In the genomic region with DNA sequence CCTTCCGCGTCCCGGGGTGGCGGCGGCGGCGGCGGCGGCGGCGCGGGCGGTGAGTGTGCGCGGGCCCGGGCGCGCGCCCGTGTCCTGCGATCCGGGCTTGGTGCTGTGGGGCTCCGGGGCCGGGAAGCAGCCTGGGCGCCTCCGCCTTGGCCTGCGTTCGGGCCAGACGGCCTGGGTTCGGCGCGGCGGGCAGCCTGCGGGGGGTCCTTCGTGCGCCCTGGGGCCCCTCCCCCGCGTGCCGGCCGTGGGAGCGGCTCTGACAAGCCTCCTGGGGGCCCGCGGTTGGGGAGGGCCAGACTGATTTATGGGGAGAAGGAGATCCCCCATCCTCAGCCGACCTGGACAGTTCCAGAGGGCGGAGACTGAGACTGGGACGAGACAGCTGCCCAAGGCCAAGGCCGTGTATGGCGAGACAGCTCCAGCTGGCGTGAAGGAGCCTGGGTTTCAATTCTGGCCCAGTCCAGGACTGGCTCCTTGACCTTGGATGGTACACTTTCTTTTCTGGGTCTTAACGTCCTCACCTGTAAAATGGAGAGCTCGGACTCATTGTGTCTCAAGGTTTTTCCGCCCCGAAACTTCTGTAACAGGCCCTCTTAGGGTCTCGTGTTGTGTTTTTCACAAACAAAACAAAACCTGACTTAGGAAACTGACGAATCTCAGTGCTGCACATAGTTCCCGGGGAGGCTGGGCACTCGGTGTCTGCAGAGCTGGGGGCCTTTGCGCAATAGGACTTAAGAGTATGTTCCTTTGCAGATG, we compare ENCODE assay signal across 9 cellular contexts. TPM values are rescaled to one million over a fixed set of nuclear protein-coding genes. Genes with fewer than 3 reads are reported as not detected.
A peak's percentile ranks its signal among the peaks of the same experiment; 100 is the strongest.
DNase-seq lines count a peak whose midpoint lies in the region; ATAC-seq, FAIRE-seq and TF ChIP-seq lines count a peak whose summit lies in the region.
"Had no signal": no experiment of that assay in that cellular context is flagged by ENCODE, and none has a peak within 500 bp of the region (broad histone marks: within the 10 kb centered on the region; RNA-seq: fewer than 3 reads in every experiment).

No MANE protein-coding gene starts in this region.

- peak; percentile 66 for FAIRE-seq in K562 (lab: Jason Lieb, UNC)

- no peak for TF ChIP-seq POLR2A in K562 (conservative IDR thresholded peaks at IDR 0.05)
- no peak for TF ChIP-seq POLR2A in gastrocnemius medialis (IDR thresholded peaks at IDR 0.05)

- no peak for TF ChIP-seq EP300 in K562 (IDR thresholded peaks at IDR 0.05; ENCODE audit: low read length)

- H3K27me3 ChIP-seq in K562 (ENCODE audit: control insufficient read depth in 2 of 2, insufficient read depth in 2 of 2, low read length in 2 of 2) (no peaks in the 10 kb centered on the region), iPS-18a (ENCODE audit: control insufficient read depth, insufficient read depth, low read length) (peaks cover 8% of the 10 kb centered on the region), gastrocnemius medialis (no peaks in the 10 kb centered on the region)

- peak overlapping the region; percentile 95 for H3K4me2 ChIP-seq in K562 (ENCODE audit: insufficient read depth, low read length)

- CTCF ChIA-PET in K562 (lab: Yijun Ruan, JAX; ENCODE audit: low intra/inter-chr PET ratio), result no interaction called here

- DNase-seq in EH (ENCODE audit: low read depth) (peak; percentile 76), HUDEP-2 (lab: John Stamatoyannopoulos, UW; ENCODE audit: unreplicated experiment in 76 of 76) (peak in 43 of 76 experiments; percentile 15 to 69 (median 30)), SK-N-DZ (ENCODE audit: low spot score) (peak; percentile 62), K562 (ENCODE audit: extremely low read depth in 1 of 4, low spot score in 3 of 4) (peak; percentile 73 to 83 (median 80)), gastrocnemius medialis (peak; percentile 45 to 75), middle frontal gyrus (ENCODE audit: extremely low spot score, low spot score) (no peak)

- peaks cover 47% of the 10 kb centered on the region for H3K79me2 ChIP-seq in K562 (ENCODE audit: control insufficient read depth, insufficient read depth, low read length)

- no peak for TF ChIP-seq CTCF in K562 (IDR thresholded peaks at IDR 0.05 in 2 of 3, conservative IDR thresholded peaks at IDR 0.05 in 1 of 3; ENCODE audit: insufficient read depth in 2 of 3, low read depth in 1 of 3, low read length in 3 of 3)
- TF ChIP-seq CTCF in gastrocnemius medialis (IDR thresholded peaks at IDR 0.05 in 4 of 5, conservative IDR thresholded peaks at IDR 0.05 in 1 of 5), result no peak

- POLR2A ChIA-PET in K562 (lab: Yijun Ruan, JAX), result interaction anchor here (0.6 to 3.5 kb wide), 14 partner anchors 9 to 1746 kb away, joined by 3 to 23 read pairs (median 4); a partner anchor contains a TSS

- in situ Hi-C loops in K562 (cut with MboI), result no loop called here
- in situ Hi-C loops in gastrocnemius medialis (cut with MboI; ENCODE audit: low sequenced_read_pairs in 4 of 4), result no loop called here

- ATAC-seq in GM21390 (IDR thresholded peaks at IDR 0.05; ENCODE audit: unreplicated experiment) (peak; percentile 39), K562 (peak; percentile 83), gastrocnemius medialis (peak; percentile 89)

- no peaks in the 10 kb centered on the region for H3K9me1 ChIP-seq in K562 (ENCODE audit: control insufficient read depth, insufficient read depth, low read length)

- BruUV-seq in K562 (replicated peaks; lab: Mats Ljungman, UMichigan), result no TSS peak

- H3K36me3 ChIP-seq in K562 (ENCODE audit: control insufficient read depth, insufficient read depth, low read length) (no peaks in the 10 kb centered on the region), iPS-18a (ENCODE audit: control insufficient read depth, low read depth, low read length) (no peaks in the 10 kb centered on the region), gastrocnemius medialis (no peaks in the 10 kb centered on the region)

- H2AFZ ChIP-seq in K562 (ENCODE audit: low read depth, low read length), result peak overlapping the region; percentile 97

- H3K9me3 ChIP-seq in K562 (replicated peaks; ENCODE audit: control insufficient read depth, insufficient read depth, low read depth, low read length) (no peaks in the 10 kb centered on the region), iPS-18a (ENCODE audit: control insufficient read depth, low read depth, low read length) (no peaks in the 10 kb centered on the region), gastrocnemius medialis (no peaks in the 10 kb centered on the region)

- no peak for TF ChIP-seq RAD21 in K562 (CRISPR knock-in tag; conservative IDR thresholded peaks at IDR 0.05 in 1 of 2, IDR thresholded peaks at IDR 0.05 in 1 of 2)

- peak overlapping the region; percentile 77 to 95 for H3K9ac ChIP-seq in K562 (ENCODE audit: insufficient read depth in 1 of 2, low read depth in 2 of 2, low read length in 2 of 2)
- H3K9ac ChIP-seq in iPS-18a (ENCODE audit: low read length), result peak overlapping the region; percentile 58

- H3K4me1 ChIP-seq in K562 (replicated peaks in 1 of 2; ENCODE audit: control insufficient read depth in 2 of 2, insufficient read depth in 2 of 2, low read length in 2 of 2), result peaks cover 16 to 18% of the 10 kb centered on the region in 2 experiments
- H3K4me1 ChIP-seq in iPS-18a (ENCODE audit: control insufficient read depth, low read depth, low read length), result peaks cover 25% of the 10 kb centered on the region
- H3K4me1 ChIP-seq in gastrocnemius medialis, result peaks cover 7 to 9% of the 10 kb centered on the region in 2 donors

- WGBS in K562 (ENCODE audit: insufficient coverage, low coverage, missing lambda C conversion rate), result 3% methylated on average over 23 of the region's 58 CpGs

- H4K20me1 ChIP-seq in K562 (replicated peaks; ENCODE audit: control insufficient read depth, insufficient read depth, low read length), result no peaks in the 10 kb centered on the region

- intact Hi-C loops in K562 (cut with micrococcal nuclease) (loop anchor here (1.0 to 2.0 kb wide), 2 partner anchors 24 to 73 kb away; a partner anchor contains a TSS), gastrocnemius medialis (cut with DNase I; ENCODE audit: low total_unique reads) (loop anchor here (1.0 kb wide), 1 partner anchor 19 kb away; no protein-coding TSS in a partner anchor)

- H3K4me3 ChIP-seq in K562 (peak overlapping the region; percentile 72), iPS-18a (ENCODE audit: low read length) (peak overlapping the region; percentile 64), gastrocnemius medialis (peak overlapping the region; percentile 63 to 89 (median 71))

- H3K27ac ChIP-seq in K562 (ENCODE audit: extremely low read depth, low read depth, low read length) (peak overlapping the region; percentile 91), iPS-18a (ENCODE audit: low read length) (no peak overlapping the region), gastrocnemius medialis (peak overlapping the region; percentile 75 to 94 (median 90))

RNA-seq across cellular contexts. Expression of a gene that starts 0.6 kb away (rescaled TPM):
- polyA plus RNA-seq in SK-N-DZ (2014; cell fraction: cytosol; rRNA removed), result 5.3 and 5.4 TPM in 2 replicates
- 2.4 and 7.1 TPM in 2 replicates for polyA plus RNA-seq in SK-N-DZ (2014; cell fraction: nucleus; rRNA removed)
- 35.2 and 43.1 TPM in 2 replicates for total RNA-seq in K562 (2011; cell fraction: chromatin; rRNA removed; ENCODE audit: low replicate concordance)
- 25.1 and 26.3 TPM in 2 replicates for total RNA-seq in K562 (2011; cell fraction: nucleolus; rRNA removed)
- 33.6 and 48.1 TPM in 2 replicates for total RNA-seq in K562 (2011; cell fraction: nucleoplasm; rRNA removed)
- 9.1 and 11.5 TPM in 2 replicates for total RNA-seq in K562 (2014; rRNA removed)
- 10.0 and 10.8 TPM in 2 replicates for total RNA-seq in K562 (2014; rRNA removed; fragmentation: Illumina TruSeq; extraction: Trizol)
- total RNA-seq in K562 (2015; rRNA removed; fragmentation: Illumina TruSeq; extraction: Trizol), result 7.1 and 8.6 TPM in 2 replicates
- total RNA-seq in K562 (2021), result 14.8 and 17.3 TPM in 2 replicates
- 19.3 and 19.4 TPM in 2 replicates for polyA plus RNA-seq in K562 (2011; rRNA removed)
- 10.1 and 20.0 TPM in 2 replicates for polyA plus RNA-seq in K562 (2011; cell fraction: cytosol; rRNA removed)
- polyA plus RNA-seq in K562 (2011; cell fraction: nucleus; rRNA removed), result 10.2 and 12.8 TPM in 2 replicates
- 7.4 and 20.0 TPM in 2 replicates for polyA plus RNA-seq in K562 (2012)
- 19.4 and 19.6 TPM in 2 replicates for polyA plus RNA-seq in K562 (2014; fragmentation: Illumina TruSeq; extraction: Trizol)
- polyA plus RNA-seq in K562 (2014; fragmentation: Nextera tagmentation; extraction: Ambion mirVana), result 1 to 10 TPM; 2.6 to 2.7 TPM
- polyA plus RNA-seq in K562 (2014; rRNA removed), result 8.4 and 10.5 TPM in 2 replicates
- polyA minus RNA-seq in K562 (2011; rRNA and poly(A)+ RNA removed), result 19.3 and 23.1 TPM in 2 replicates
- polyA minus RNA-seq in K562 (2011; cell fraction: cytosol; rRNA and poly(A)+ RNA removed), result 7.8 and 12.3 TPM in 2 replicates
- 4.7 and 6.6 TPM in 2 replicates for polyA minus RNA-seq in K562 (2011; cell fraction: nucleus; rRNA and poly(A)+ RNA removed)
- total RNA-seq in gastrocnemius medialis, result 1 to 10 TPM; 4.9 to 6.0 (median 5.4) TPM

RNA-seq across cellular contexts. Expression of a gene that starts 24.1 kb away (rescaled TPM):
- 290 TPM in 2 replicates for polyA plus RNA-seq in SK-N-DZ (2014; cell fraction: cytosol; rRNA removed)
- 198 and 209 TPM in 2 replicates for polyA plus RNA-seq in SK-N-DZ (2014; cell fraction: nucleus; rRNA removed)
- total RNA-seq in K562 (2011; cell fraction: chromatin; rRNA removed; ENCODE audit: low replicate concordance), result 17.1 and 17.3 TPM in 2 replicates
- total RNA-seq in K562 (2011; cell fraction: nucleolus; rRNA removed), result 25.5 and 28.2 TPM in 2 replicates
- 26.2 and 31.3 TPM in 2 replicates for total RNA-seq in K562 (2011; cell fraction: nucleoplasm; rRNA removed)
- 153 and 194 TPM in 2 replicates for total RNA-seq in K562 (2014; rRNA removed)
- 136 and 150 TPM in 2 replicates for total RNA-seq in K562 (2014; rRNA removed; fragmentation: Illumina TruSeq; extraction: Trizol)
- total RNA-seq in K562 (2015; rRNA removed; fragmentation: Illumina TruSeq; extraction: Trizol), result 151 and 163 TPM in 2 replicates
- total RNA-seq in K562 (2021), result 88.4 and 89.9 TPM in 2 replicates
- 132 and 162 TPM in 2 replicates for polyA plus RNA-seq in K562 (2011; rRNA removed)
- polyA plus RNA-seq in K562 (2011; cell fraction: cytosol; rRNA removed), result 52.4 and 86.8 TPM in 2 replicates
- 28.2 and 43.9 TPM in 2 replicates for polyA plus RNA-seq in K562 (2011; cell fraction: nucleus; rRNA removed)
- polyA plus RNA-seq in K562 (2012), result 129 and 131 TPM in 2 replicates
- 168 and 193 TPM in 2 replicates for polyA plus RNA-seq in K562 (2014; fragmentation: Illumina TruSeq; extraction: Trizol)
- polyA plus RNA-seq in K562 (2014; fragmentation: Nextera tagmentation; extraction: Ambion mirVana), result 100 to 1,000 TPM; 396 to 492 TPM
- 178 and 199 TPM in 2 replicates for polyA plus RNA-seq in K562 (2014; rRNA removed)
- 50.7 and 52.0 TPM in 2 replicates for polyA minus RNA-seq in K562 (2011; rRNA and poly(A)+ RNA removed)
- polyA minus RNA-seq in K562 (2011; cell fraction: cytosol; rRNA and poly(A)+ RNA removed), result 24.8 and 31.6 TPM in 2 replicates
- 15.2 and 23.8 TPM in 2 replicates for polyA minus RNA-seq in K562 (2011; cell fraction: nucleus; rRNA and poly(A)+ RNA removed)
- 100 to 1,000 TPM; 105 to 191 (median 176) TPM for total RNA-seq in gastrocnemius medialis

RNA-seq across cellular contexts. Expression of a gene that starts 45.9 kb away (rescaled TPM):
- not detected in 2 replicates for polyA plus RNA-seq in SK-N-DZ (2014; cell fraction: cytosol; rRNA removed)
- polyA plus RNA-seq in SK-N-DZ (2014; cell fraction: nucleus; rRNA removed), result not detected in 2 replicates
- total RNA-seq in K562 (2011; cell fraction: chromatin; rRNA removed; ENCODE audit: low replicate concordance), result not detected in 2 replicates
- not detected in 2 replicates for total RNA-seq in K562 (2011; cell fraction: nucleolus; rRNA removed)
- total RNA-seq in K562 (2011; cell fraction: nucleoplasm; rRNA removed), result not detected in 2 replicates
- total RNA-seq in K562 (2014; rRNA removed) (not detected in 2 replicates), K562 (2014; rRNA removed; fragmentation: Illumina TruSeq; extraction: Trizol) (not detected in 2 replicates), K562 (2015; rRNA removed; fragmentation: Illumina TruSeq; extraction: Trizol) (not detected in 2 replicates), K562 (2021) (not detected in 2 replicates), gastrocnemius medialis (not detected)
- polyA plus RNA-seq in K562 (2011; rRNA removed) (not detected in 2 replicates), K562 (2014; fragmentation: Illumina TruSeq; extraction: Trizol) (not detected in 2 replicates), K562 (2014; fragmentation: Nextera tagmentation; extraction: Ambion mirVana) (not detected), K562 (2014; rRNA removed) (not detected in 2 replicates)
- polyA plus RNA-seq in K562 (2011; cell fraction: cytosol; rRNA removed), result not detected in 2 replicates
- not detected in 2 replicates for polyA plus RNA-seq in K562 (2011; cell fraction: nucleus; rRNA removed)
- polyA plus RNA-seq in K562 (2012), result not detected in 2 replicates
- not detected in 2 replicates for polyA minus RNA-seq in K562 (2011; rRNA and poly(A)+ RNA removed)
- not detected in 2 replicates for polyA minus RNA-seq in K562 (2011; cell fraction: cytosol; rRNA and poly(A)+ RNA removed)
- polyA minus RNA-seq in K562 (2011; cell fraction: nucleus; rRNA and poly(A)+ RNA removed), result not detected in 2 replicates
- total RNA-seq: renal cortical epithelial cell had no signal

Comparison
In these comparisons a context has a peak if more than half of its experiments do, and no peak if none do; other contexts are left out.
1. ATAC-seq: peak in every context shown above with its lines; median percentile 89 in gastrocnemius medialis; 83 in K562; 39 in GM21390.